In the genomic region with DNA sequence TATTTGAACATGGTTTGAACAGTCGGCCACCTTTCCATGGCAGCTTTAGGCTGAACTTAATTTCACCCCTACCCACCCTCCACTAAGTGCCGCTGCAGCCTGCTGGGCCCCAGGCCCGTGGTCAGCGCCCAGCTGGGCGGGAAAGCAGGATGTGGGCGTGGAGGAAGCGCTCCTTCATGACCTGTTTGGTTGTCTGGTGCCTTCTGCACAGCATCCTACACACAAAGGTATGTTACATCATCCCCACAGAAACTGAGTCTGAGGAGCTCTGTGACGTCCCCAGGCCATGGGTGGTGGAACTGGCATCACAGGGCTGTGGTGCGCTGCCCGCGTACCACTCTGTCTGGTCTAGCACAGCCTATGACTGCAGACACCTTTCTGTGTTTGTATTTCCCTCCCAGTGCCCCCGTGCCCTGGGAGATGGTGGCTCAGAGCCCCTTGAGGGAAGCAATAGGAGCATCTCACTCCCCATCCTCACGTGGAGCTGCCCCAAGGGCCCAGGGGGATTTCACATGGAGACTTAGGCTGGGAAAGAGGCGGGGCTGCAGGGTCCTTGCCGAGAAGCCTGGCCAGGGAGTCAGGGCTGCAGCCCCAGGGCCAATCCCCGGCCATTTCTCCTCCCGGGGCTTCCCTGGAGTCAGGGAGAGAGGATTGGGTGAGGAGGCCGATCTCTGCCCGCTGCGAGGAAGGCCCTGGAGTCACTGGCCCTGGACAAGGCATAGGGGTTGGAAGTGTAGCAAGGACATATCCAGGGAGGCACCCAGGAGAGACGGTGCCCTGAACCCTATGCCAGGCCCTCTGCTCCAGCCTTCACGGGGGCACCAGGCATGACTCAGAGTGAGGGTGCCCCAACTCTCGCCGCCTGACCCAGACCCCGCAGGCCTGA, we compare ENCODE assay signal across 15 cellular contexts. TPM values are rescaled to one million over a fixed set of nuclear protein-coding genes. Genes with fewer than 3 reads are reported as not detected.
DNase-seq lines count a peak whose midpoint lies in the region; ATAC-seq and TF ChIP-seq lines count a peak whose summit lies in the region.
"Had no signal": no experiment of that assay in that cellular context is flagged by ENCODE, and none has a peak within 500 bp of the region (broad histone marks: within the 10 kb centered on the region; RNA-seq: fewer than 3 reads in every experiment).

No MANE protein-coding gene starts in this region.

- no peaks in the 10 kb centered on the region for H3K9me3 Mint-ChIP-seq in CD8-positive, alpha-beta T cell
- H3K9me3 Mint-ChIP-seq in neural progenitor cell, result no peaks in the 10 kb centered on the region
- H3K9me3 Mint-ChIP-seq: CD14-positive monocyte, GM23338 had no signal

- H3K27me3 Mint-ChIP-seq in CD8-positive, alpha-beta T cell (ENCODE audit: low read depth), result no peaks in the 10 kb centered on the region
- peaks cover 5% of the 10 kb centered on the region for H3K27me3 Mint-ChIP-seq in neural progenitor cell (ENCODE audit: insufficient read depth, low read depth)

- no peaks in the 10 kb centered on the region for H4K20me1 ChIP-seq in neural progenitor cell (ENCODE audit: low read depth)

- H3K4me1 Mint-ChIP-seq in CD8-positive, alpha-beta T cell (ENCODE audit: low read depth), result peaks cover 66% of the 10 kb centered on the region
- H3K4me1 Mint-ChIP-seq in neural progenitor cell, result peaks cover 17% of the 10 kb centered on the region

- peaks cover 56% of the 10 kb centered on the region for H3K4me1 ChIP-seq in CD8-positive, alpha-beta T cell (ENCODE audit: insufficient read depth, low read length)
- H3K4me1 ChIP-seq in mucosa of descending colon (ENCODE audit: low read depth) (no peaks in the 10 kb centered on the region), neural progenitor cell (peaks cover 8% of the 10 kb centered on the region)
- H3K4me1 ChIP-seq: colonic mucosa, stomach had no signal

- H3K79me2 ChIP-seq in neural progenitor cell (ENCODE audit: low read depth), result no peaks in the 10 kb centered on the region

- peaks cover 85% of the 10 kb centered on the region for H3K36me3 ChIP-seq in CD8-positive, alpha-beta T cell (ENCODE audit: insufficient read depth, low read length)
- H3K36me3 ChIP-seq in mucosa of descending colon (ENCODE audit: low read depth) (no peaks in the 10 kb centered on the region), neural progenitor cell (no peaks in the 10 kb centered on the region)
- H3K36me3 ChIP-seq: colonic mucosa had no signal

- no peaks in the 10 kb centered on the region for H3K9me3 ChIP-seq in CD8-positive, alpha-beta T cell (ENCODE audit: low read length)
- H3K9me3 ChIP-seq in mucosa of descending colon (no peaks in the 10 kb centered on the region), neural progenitor cell (ENCODE audit: low read depth) (no peaks in the 10 kb centered on the region)
- H3K9me3 ChIP-seq: colonic mucosa, spleen, stomach had no signal

- no peak overlapping the region for H3K4me3 ChIP-seq in CD8-positive, alpha-beta T cell (ENCODE audit: low read depth, low read length)
- H3K4me3 ChIP-seq in mucosa of descending colon (no peak overlapping the region), neural progenitor cell (no peak overlapping the region)
- H3K4me3 ChIP-seq: colonic mucosa, GM23338, K562, spleen, stomach had no signal

- no peak overlapping the region for H2AFZ ChIP-seq in neural progenitor cell (replicated peaks)
- H2AFZ ChIP-seq: GM23338 had no signal

- no peaks in the 10 kb centered on the region for H3F3A ChIP-seq in neural progenitor cell (ENCODE audit: low read depth)

- H3K27ac Mint-ChIP-seq in CD8-positive, alpha-beta T cell, result peak overlapping the region; percentile 97
- no peak overlapping the region for H3K27ac Mint-ChIP-seq in neural progenitor cell
- H3K27ac Mint-ChIP-seq: GM23338 had no signal

- CTCF ChIA-PET in CD8-positive, alpha-beta T cell (lab: Charles Lee), result interaction anchor here (0.9 to 1.8 kb wide), 7 partner anchors 12 to 88 kb away, joined by 3 to 6 read pairs (median 4); no protein-coding TSS in a partner anchor

- peak; percentile 91 for ATAC-seq in CD8-positive, alpha-beta T cell
- ATAC-seq in mucosa of descending colon (peak; percentile 32), GM19351 (IDR thresholded peaks at IDR 0.05; ENCODE audit: unreplicated experiment) (no peak)
- ATAC-seq: GM23338, K562 had no signal

- no peak overlapping the region for H3K4me3 Mint-ChIP-seq in CD8-positive, alpha-beta T cell
- no peak overlapping the region for H3K4me3 Mint-ChIP-seq in neural progenitor cell
- H3K4me3 Mint-ChIP-seq: CD14-positive monocyte, GM23338 had no signal

- peak; percentile 25 for TF ChIP-seq CTCF in CD8-positive, alpha-beta T cell (IDR thresholded peaks at IDR 0.05)
- no peak for TF ChIP-seq CTCF in mucosa of descending colon (IDR thresholded peaks at IDR 0.05)
- TF ChIP-seq CTCF in neural progenitor cell (IDR thresholded peaks at IDR 0.05), result no peak

- no peaks in the 10 kb centered on the region for H3K27me3 ChIP-seq in CD8-positive, alpha-beta T cell (ENCODE audit: insufficient read depth, low read length)
- H3K27me3 ChIP-seq in neural progenitor cell, result no peaks in the 10 kb centered on the region
- H3K27me3 ChIP-seq: colonic mucosa, spleen, stomach had no signal

- POLR2A ChIA-PET in CD8-positive, alpha-beta T cell (lab: Charles Lee), result interaction anchor here (0.7 to 2.5 kb wide), 5 partner anchors 9 to 44 kb away, joined by 3 to 11 read pairs (median 3); no protein-coding TSS in a partner anchor

- no peak overlapping the region for H3K9ac ChIP-seq in neural progenitor cell

- H3K36me3 Mint-ChIP-seq in CD8-positive, alpha-beta T cell, result peaks cover 86% of the 10 kb centered on the region
- no peaks in the 10 kb centered on the region for H3K36me3 Mint-ChIP-seq in neural progenitor cell

- peak overlapping the region; percentile 75 for H3K27ac ChIP-seq in CD8-positive, alpha-beta T cell (ENCODE audit: low read depth, low read length)
- no peak overlapping the region for H3K27ac ChIP-seq in neural progenitor cell
- H3K27ac ChIP-seq: colonic mucosa, stomach had no signal

- intact Hi-C loops in CD8-positive, alpha-beta T cell (cut with DNase I, micrococcal nuclease), result no loop called here
- intact Hi-C loops in mucosa of descending colon (cut with DNase I, micrococcal nuclease), result no loop called here

- peak in 2 of 7 experiments; percentile 36 to 91 for DNase-seq in CD8-positive, alpha-beta T cell
- DNase-seq in NCI-H69 (lab: John Stamatoyannopoulos, UW) (peak; percentile 59), mucosa of descending colon (peak in 1 of 3 donors; percentile 40), NCI-H526 (lab: John Stamatoyannopoulos, UW) (no peak), Ammon's horn (ENCODE audit: low spot score) (no peak), neural progenitor cell (ENCODE audit: low spot score) (no peak)
- peak; percentile 61 for DNase-seq in activated naive CD4-positive, alpha-beta T cell treated with Interleukin-2 at 50 U/mL for 16 hours
- DNase-seq: colonic mucosa, NCI-H2081, spleen, stomach had no signal

- no peak overlapping the region for H3K4me2 ChIP-seq in neural progenitor cell
- H3K4me2 ChIP-seq: GM23338 had no signal

RNA-seq across cellular contexts. Expression of a gene that starts 37.5 kb away (rescaled TPM):
- 10 to 100 TPM; 20.6 to 22.7 TPM for total RNA-seq in CD8-positive, alpha-beta T cell
- 1 to 10 TPM; 1.2 to 2.5 (median 1.8) TPM for total RNA-seq in mucosa of descending colon
- total RNA-seq in neural progenitor cell (ENCODE audit: low replicate concordance), result 1.8 TPM in 1 of 2 replicates, not detected in the other

Comparison
In these comparisons a context has a peak if more than half of its experiments do, and no peak if none do; other contexts are left out.
1. DNase-seq: peak in NCI-H69 (single experiment) and activated naive CD4-positive, alpha-beta T cell treated with Interleukin-2 at 50 U/mL for 16 hours (single experiment); none in NCI-H526 (0 of 2), Ammon's horn (single experiment) and neural progenitor cell (single experiment).